In genomic region chr3:187739561-187740445, GRCh38 we compare ENCODE assay signal across 8 cellular contexts. TPM values are rescaled to one million over a fixed set of nuclear protein-coding genes. Genes with fewer than 3 reads are reported as not detected.
DNase-seq lines count a peak whose midpoint lies in the region; TF ChIP-seq lines count a peak whose summit lies in the region.

No MANE protein-coding gene starts in this region.

- DNase-seq in SIG-M5 treated with dmso at 0.1 percent for 504 hours (lab: John Stamatoyannopoulos, UW; ENCODE audit: unreplicated experiment) (peak; percentile 80), SIG-M5 (lab: John Stamatoyannopoulos, UW) (no peak), SK-MEL-5 (ENCODE audit: low read depth, low spot score) (peak; percentile 80), glutamatergic neuron (peak; percentile 85), occipital lobe (lab: John Stamatoyannopoulos, UW) (peak; percentile 57), thyroid gland (peak; percentile 79 to 82)
- DNase-seq in activated naive CD8-positive, alpha-beta T cell treated with anti-CD3 and anti-CD28 coated beads for 36 hours: peak; percentile 83

- H3K27me3 ChIP-seq in HUES6 (ENCODE audit: control insufficient read depth, insufficient read depth, low read length): peaks cover 17% of the 10 kb centered on the region
- no peaks in the 10 kb centered on the region for H3K27me3 ChIP-seq in thyroid gland

- peak overlapping the region; percentile 76 for H3K9ac ChIP-seq in HUES6 (ENCODE audit: low read length)

- H3K4me3 ChIP-seq in HUES6 (ENCODE audit: low read depth, low read length) (peak overlapping the region; percentile 71), thyroid gland (replicated peaks in 1 of 3) (peak overlapping the region in 2 of 3 donors; percentile 18 to 51)

- in situ Hi-C loops in SK-MEL-5 (cut with HindIII; ENCODE audit: low pct_unique_long_range_greater_than_20kb, low sequenced_read_pairs): loop anchor here (10.0 to 25.0 kb wide), 4 partner anchors 395 to 1405 kb away; no protein-coding TSS in a partner anchor

- H3K4me1 ChIP-seq in HUES6 (ENCODE audit: control insufficient read depth, insufficient read depth, low read length): peaks cover 26% of the 10 kb centered on the region
- peaks cover 32 to 41% of the 10 kb centered on the region in 2 donors for H3K4me1 ChIP-seq in thyroid gland

- TF ChIP-seq CTCF in glutamatergic neuron (IDR thresholded peaks at IDR 0.05; ENCODE audit: partially characterized antibody, unreplicated experiment): peak; percentile 87
- peak; percentile 83 to 98 (median 97) for TF ChIP-seq CTCF in thyroid gland (IDR thresholded peaks at IDR 0.05)

- H3K9me3 ChIP-seq in HUES6 (ENCODE audit: control insufficient read depth, insufficient read depth, low read depth, low read length): no peaks in the 10 kb centered on the region
- no peaks in the 10 kb centered on the region for H3K9me3 ChIP-seq in thyroid gland

- 2 to 3% methylated on average over 55 to 58 of the region's 58 CpGs for WGBS in thyroid gland, 2 donors

- H3K36me3 ChIP-seq in HUES6 (ENCODE audit: control insufficient read depth, insufficient read depth, low read length) (no peaks in the 10 kb centered on the region), thyroid gland (no peaks in the 10 kb centered on the region)

- H3K4me1 Mint-ChIP-seq in activated naive CD8-positive, alpha-beta T cell treated with anti-CD3 and anti-CD28 coated beads for 36 hours: peaks cover 54% of the 10 kb centered on the region
- peaks cover 12% of the 10 kb centered on the region for H3K4me1 Mint-ChIP-seq in glutamatergic neuron (ENCODE audit: low read depth, unreplicated experiment)

- peak overlapping the region; percentile 100 for H3K27ac Mint-ChIP-seq in activated naive CD8-positive, alpha-beta T cell treated with anti-CD3 and anti-CD28 coated beads for 36 hours
- peak overlapping the region; percentile 68 for H3K27ac Mint-ChIP-seq in glutamatergic neuron (ENCODE audit: unreplicated experiment)

- H3K36me3 Mint-ChIP-seq in activated naive CD8-positive, alpha-beta T cell treated with anti-CD3 and anti-CD28 coated beads for 36 hours: peaks cover 5% of the 10 kb centered on the region
- no peaks in the 10 kb centered on the region for H3K36me3 Mint-ChIP-seq in glutamatergic neuron (ENCODE audit: unreplicated experiment)

- no peaks in the 10 kb centered on the region for H3K9me3 Mint-ChIP-seq in activated naive CD8-positive, alpha-beta T cell treated with anti-CD3 and anti-CD28 coated beads for 36 hours
- peaks cover 11% of the 10 kb centered on the region for H3K9me3 Mint-ChIP-seq in glutamatergic neuron (ENCODE audit: unreplicated experiment)

- H3K27ac ChIP-seq in HUES6 (ENCODE audit: low read depth, low read length): peak overlapping the region; percentile 16; the same call in 1 of the 2 replicates
- peak overlapping the region; percentile 90 to 100 (median 97) for H3K27ac ChIP-seq in thyroid gland

- intact Hi-C loops in thyroid gland (cut with DNase I): loop anchor here (5.0 to 10.0 kb wide), 4 partner anchors 885 to 1407 kb away; no protein-coding TSS in a partner anchor

- peak in 1 of 2 donors; percentile 82 for TF ChIP-seq POLR2A in thyroid gland (IDR thresholded peaks at IDR 0.05)

- H3K4me3 Mint-ChIP-seq in activated naive CD8-positive, alpha-beta T cell treated with anti-CD3 and anti-CD28 coated beads for 36 hours: peak overlapping the region; percentile 91
- peak overlapping the region; percentile 89 for H3K4me3 Mint-ChIP-seq in glutamatergic neuron (ENCODE audit: unreplicated experiment)

- no peaks in the 10 kb centered on the region for H3K27me3 Mint-ChIP-seq in activated naive CD8-positive, alpha-beta T cell treated with anti-CD3 and anti-CD28 coated beads for 36 hours
- peaks cover 17% of the 10 kb centered on the region for H3K27me3 Mint-ChIP-seq in glutamatergic neuron (ENCODE audit: unreplicated experiment)

RNA-seq across cellular contexts. Expression of gene BCL6, which starts 5.5 kb away (rescaled TPM):
- total RNA-seq in SK-MEL-5 (2014; rRNA removed; shearing (Covaris generic)): 8.1 and 10.2 TPM in 2 replicates
- 18.8 and 21.9 TPM in 2 replicates for polyA plus RNA-seq in SK-MEL-5 (2015; cell fraction: cytosol; rRNA removed)
- polyA plus RNA-seq in SK-MEL-5 (2015; cell fraction: nucleus; rRNA removed): 54.8 and 72.5 TPM in 2 replicates
- total RNA-seq in activated naive CD8-positive, alpha-beta T cell treated with anti-CD3 and anti-CD28 coated beads for 36 hours: 1 to 10 TPM; 8.0 to 8.9 TPM
- total RNA-seq in glutamatergic neuron (ENCODE audit: unreplicated experiment) (2.5 TPM), occipital lobe (7.5 TPM), thyroid gland (100 to 1,000 TPM in 1 of 4 donors, 10 to 100 TPM in 3; 40.3 to 109 (median 67.2) TPM)

RNA-seq across cellular contexts. Expression of gene RTP2, which starts 37.4 kb away (rescaled TPM):
- total RNA-seq in SK-MEL-5 (2014; rRNA removed; shearing (Covaris generic)): not detected in 2 replicates
- not detected in 2 replicates for polyA plus RNA-seq in SK-MEL-5 (2015; cell fraction: cytosol; rRNA removed)
- polyA plus RNA-seq in SK-MEL-5 (2015; cell fraction: nucleus; rRNA removed): not detected in 2 replicates
- total RNA-seq in activated naive CD8-positive, alpha-beta T cell treated with anti-CD3 and anti-CD28 coated beads for 36 hours: not detected
- total RNA-seq in glutamatergic neuron (ENCODE audit: unreplicated experiment): not detected
- total RNA-seq in occipital lobe: not detected
- total RNA-seq in thyroid gland: not detected
